Comparison of ENCODE assay signal across 9 cellular contexts in the genomic region with DNA sequence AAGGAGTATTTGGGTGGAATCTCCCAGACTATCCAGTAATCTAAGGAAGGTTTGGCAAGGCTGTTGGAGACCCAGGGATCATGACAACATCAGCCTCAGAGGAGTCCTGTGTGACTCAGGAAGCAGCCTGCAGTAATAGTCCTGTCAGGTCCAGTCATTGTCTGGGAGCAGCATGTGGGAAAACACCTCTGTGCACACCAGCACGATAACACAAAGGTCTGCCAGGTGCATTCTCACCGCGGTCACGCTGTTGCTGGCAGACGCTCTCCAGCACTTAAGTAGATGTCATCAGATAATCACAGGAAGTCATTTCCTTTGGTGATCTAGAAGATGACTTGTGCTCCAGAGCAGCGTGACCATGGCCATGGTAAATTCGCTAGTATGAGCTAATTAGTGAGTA.
DNase-seq lines count a peak whose midpoint lies in the region; ATAC-seq and TF ChIP-seq lines count a peak whose summit lies in the region.
"Had no signal": no experiment of that assay in that cellular context is flagged by ENCODE, and none has a peak within 500 bp of the region (broad histone marks: within the 10 kb centered on the region; RNA-seq: fewer than 3 reads in every experiment).

No MANE protein-coding gene starts in this region.

- TF ChIP-seq CTCF in stomach (IDR thresholded peaks at IDR 0.05) (no peak), chondrocyte (IDR thresholded peaks at IDR 0.05) (no peak)

- TF ChIP-seq POLR2A in stomach (IDR thresholded peaks at IDR 0.05), result no peak

- TF ChIP-seq EP300 in stomach (IDR thresholded peaks at IDR 0.05), result no peak

- no peak overlapping the region for H3K27ac ChIP-seq in stomach
- H3K27ac ChIP-seq: thyroid gland had no signal

- 30 to 55% (median 37%) methylated on average over 7 of the region's 7 CpGs for WGBS in stomach, 5 donors

- no peak overlapping the region for H3K4me3 ChIP-seq in stomach
- H3K4me3 ChIP-seq: thyroid gland had no signal

- DNase-seq in stimulated activated naive CD4-positive, alpha-beta T cell treated with Interleukin-2 at 50 U/mL for 16 hours (lab: John Stamatoyannopoulos, UW), result peak; percentile 12
- DNase-seq in stimulated activated naive CD4-positive, alpha-beta T cell (lab: John Stamatoyannopoulos, UW), result no peak
- peak; percentile 51 for DNase-seq in NCI-H2029 treated with DMSO at 0.1 percent for 48 hours (lab: John Stamatoyannopoulos, UW)
- DNase-seq in activated naive CD8-positive, alpha-beta T cell treated with anti-CD3 and anti-CD28 coated beads, Interleukin-2, amount 50 U/mL, for 24 hours, result peak; percentile 33
- DNase-seq in stomach, result peak; percentile 42
- DNase-seq in chondrocyte (ENCODE audit: low spot score), result no peak
- DNase-seq in SIG-M5 (lab: John Stamatoyannopoulos, UW), result no peak
- no peak for DNase-seq in NCI-H526 treated with DMSO at 0.1 percent for 48 hours (lab: John Stamatoyannopoulos, UW)

- H3K9me3 Mint-ChIP-seq in activated naive CD8-positive, alpha-beta T cell treated with anti-CD3 and anti-CD28 coated beads, Interleukin-2, amount 50 U/mL, for 24 hours, result no peaks in the 10 kb centered on the region
- no peaks in the 10 kb centered on the region for H3K9me3 Mint-ChIP-seq in chondrocyte (ENCODE audit: low read depth)

- H3K27me3 ChIP-seq in stomach, result no peaks in the 10 kb centered on the region
- H3K27me3 ChIP-seq: thyroid gland had no signal

- peaks cover 0 to 12% (median 8%) of the 10 kb centered on the region in 4 donors for H3K4me1 ChIP-seq in stomach

- H3K4me3 Mint-ChIP-seq in activated naive CD8-positive, alpha-beta T cell treated with anti-CD3 and anti-CD28 coated beads, Interleukin-2, amount 50 U/mL, for 24 hours, result no peak overlapping the region
- no peak overlapping the region for H3K4me3 Mint-ChIP-seq in chondrocyte (ENCODE audit: unreplicated experiment)

- H3K36me3 ChIP-seq in stomach, result no peaks in the 10 kb centered on the region
- H3K36me3 ChIP-seq: thyroid gland had no signal

- H3K36me3 Mint-ChIP-seq in activated naive CD8-positive, alpha-beta T cell treated with anti-CD3 and anti-CD28 coated beads, Interleukin-2, amount 50 U/mL, for 24 hours (ENCODE audit: low read depth), result no peaks in the 10 kb centered on the region
- H3K36me3 Mint-ChIP-seq in chondrocyte (ENCODE audit: low read depth), result no peaks in the 10 kb centered on the region

- H3K9me3 ChIP-seq in stomach, result no peaks in the 10 kb centered on the region
- H3K9me3 ChIP-seq: thyroid gland had no signal

- ATAC-seq in activated naive CD8-positive, alpha-beta T cell treated with anti-CD3 and anti-CD28 coated beads, Interleukin-2, amount 50 U/mL, for 24 hours, result peak; percentile 66

- H3K27ac Mint-ChIP-seq in activated naive CD8-positive, alpha-beta T cell treated with anti-CD3 and anti-CD28 coated beads, Interleukin-2, amount 50 U/mL, for 24 hours, result no peak overlapping the region
- no peak overlapping the region for H3K27ac Mint-ChIP-seq in chondrocyte (ENCODE audit: unreplicated experiment)

- H3K4me1 Mint-ChIP-seq in activated naive CD8-positive, alpha-beta T cell treated with anti-CD3 and anti-CD28 coated beads, Interleukin-2, amount 50 U/mL, for 24 hours, result peaks cover 16% of the 10 kb centered on the region
- no peaks in the 10 kb centered on the region for H3K4me1 Mint-ChIP-seq in chondrocyte (ENCODE audit: low read depth)

- intact Hi-C loops in stomach (cut with DNase I; ENCODE audit: low total_unique reads), result no loop called here

- no peaks in the 10 kb centered on the region for H3K27me3 Mint-ChIP-seq in activated naive CD8-positive, alpha-beta T cell treated with anti-CD3 and anti-CD28 coated beads, Interleukin-2, amount 50 U/mL, for 24 hours
- H3K27me3 Mint-ChIP-seq in chondrocyte (ENCODE audit: low read depth), result peaks cover 6% of the 10 kb centered on the region

Comparison
In these comparisons a context has a peak if more than half of its experiments do, and no peak if none do; other contexts are left out.
1. DNase-seq: peak in stimulated activated naive CD4-positive, alpha-beta T cell treated with Interleukin-2 at 50 U/mL for 16 hours (single experiment), NCI-H2029 treated with DMSO at 0.1 percent for 48 hours (single experiment), activated naive CD8-positive, alpha-beta T cell treated with anti-CD3 and anti-CD28 coated beads, Interleukin-2, amount 50 U/mL, for 24 hours (single experiment) and stomach (single experiment); none in stimulated activated naive CD4-positive, alpha-beta T cell (0 of 6), chondrocyte (single experiment), SIG-M5 (single experiment) and NCI-H526 treated with DMSO at 0.1 percent for 48 hours (single experiment).